ENCODE assay signal across 3 cellular contexts in the genomic region with DNA sequence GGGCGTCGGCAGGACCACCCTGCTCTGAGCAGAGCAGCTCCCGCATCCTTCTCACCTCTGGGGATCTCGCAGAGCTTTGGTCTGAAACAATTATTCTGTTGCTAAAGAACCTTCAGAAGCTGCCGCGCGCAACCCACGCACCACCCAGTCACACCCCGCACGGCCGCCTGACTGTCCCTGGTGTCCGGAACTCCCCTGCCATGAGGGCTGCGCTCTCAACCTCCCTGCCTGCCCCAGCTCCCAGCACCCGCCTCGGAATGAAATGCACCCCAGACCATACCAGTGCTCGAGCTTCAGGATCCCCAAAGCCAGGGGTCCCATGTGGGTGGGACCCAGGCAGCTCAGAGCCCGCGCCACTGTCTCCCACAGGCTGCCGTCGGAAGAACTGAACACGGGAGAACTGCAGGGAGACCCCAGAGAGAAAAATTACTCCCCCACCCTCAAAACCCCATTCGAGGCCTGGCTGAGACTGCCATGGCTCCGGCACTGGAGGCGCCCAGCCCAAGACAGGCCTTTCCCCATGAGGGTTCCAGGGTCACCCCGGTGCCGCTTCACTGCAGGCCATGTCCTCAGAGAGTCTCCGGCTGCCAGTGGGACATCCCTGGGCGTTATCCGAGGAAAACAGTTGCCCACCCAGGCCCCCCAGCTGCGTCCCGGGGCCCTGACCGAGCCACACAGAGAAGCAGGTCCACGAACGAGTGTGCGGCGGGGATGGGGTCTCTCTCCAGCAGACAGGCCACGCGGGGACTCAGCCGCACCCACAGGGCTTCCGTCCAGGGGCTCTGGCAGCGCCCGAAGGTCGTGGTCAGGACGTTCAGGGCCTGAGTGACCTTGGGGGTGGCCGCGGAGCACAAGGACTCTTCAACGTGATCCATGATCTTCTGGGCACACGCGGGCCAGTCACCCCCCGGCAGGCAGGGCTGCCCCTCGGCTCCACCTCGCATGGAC.
TF ChIP-seq lines count a peak whose summit lies in the region.

No MANE protein-coding gene starts in this region.

TF ChIP-seq in SK-N-SH, 30 proteins besides CTCF, POLR2A, EP300 and RAD21 (continued from another document):
- TF ChIP-seq RCOR1 (IDR thresholded peaks at IDR 0.05; ENCODE audit: low read length), result no peak
- TF ChIP-seq NRF1 (IDR thresholded peaks at IDR 0.05; ENCODE audit: low read depth, low read length), result no peak
- TF ChIP-seq RXRA (IDR thresholded peaks at IDR 0.05; ENCODE audit: borderline replicate concordance, low read depth), result no peak
- no peak for TF ChIP-seq GABPA (IDR thresholded peaks at IDR 0.05; ENCODE audit: low read depth)
- TF ChIP-seq, protein P1, sequence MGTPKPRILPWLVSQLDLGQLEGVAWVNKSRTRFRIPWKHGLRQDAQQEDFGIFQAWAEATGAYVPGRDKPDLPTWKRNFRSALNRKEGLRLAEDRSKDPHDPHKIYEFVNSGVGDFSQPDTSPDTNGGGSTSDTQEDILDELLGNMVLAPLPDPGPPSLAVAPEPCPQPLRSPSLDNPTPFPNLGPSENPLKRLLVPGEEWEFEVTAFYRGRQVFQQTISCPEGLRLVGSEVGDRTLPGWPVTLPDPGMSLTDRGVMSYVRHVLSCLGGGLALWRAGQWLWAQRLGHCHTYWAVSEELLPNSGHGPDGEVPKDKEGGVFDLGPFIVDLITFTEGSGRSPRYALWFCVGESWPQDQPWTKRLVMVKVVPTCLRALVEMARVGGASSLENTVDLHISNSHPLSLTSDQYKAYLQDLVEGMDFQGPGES (IDR thresholded peaks at IDR 0.05; ENCODE audit: low read depth, low read length), result no peak
- no peak for TF ChIP-seq ELF1 (IDR thresholded peaks at IDR 0.05)
- TF ChIP-seq, protein P2, sequence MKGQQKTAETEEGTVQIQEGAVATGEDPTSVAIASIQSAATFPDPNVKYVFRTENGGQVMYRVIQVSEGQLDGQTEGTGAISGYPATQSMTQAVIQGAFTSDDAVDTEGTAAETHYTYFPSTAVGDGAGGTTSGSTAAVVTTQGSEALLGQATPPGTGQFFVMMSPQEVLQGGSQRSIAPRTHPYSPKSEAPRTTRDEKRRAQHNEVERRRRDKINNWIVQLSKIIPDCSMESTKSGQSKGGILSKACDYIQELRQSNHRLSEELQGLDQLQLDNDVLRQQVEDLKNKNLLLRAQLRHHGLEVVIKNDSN (IDR thresholded peaks at IDR 0.05; ENCODE audit: borderline replicate concordance, low read depth), result no peak
- TF ChIP-seq, protein P3, sequence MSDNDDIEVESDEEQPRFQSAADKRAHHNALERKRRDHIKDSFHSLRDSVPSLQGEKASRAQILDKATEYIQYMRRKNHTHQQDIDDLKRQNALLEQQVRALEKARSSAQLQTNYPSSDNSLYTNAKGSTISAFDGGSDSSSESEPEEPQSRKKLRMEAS (IDR thresholded peaks at IDR 0.05; ENCODE audit: low read depth), result no peak
- TF ChIP-seq SMC3 (IDR thresholded peaks at IDR 0.05; ENCODE audit: low read depth, low read length), result no peak
- TF ChIP-seq, protein P4, sequence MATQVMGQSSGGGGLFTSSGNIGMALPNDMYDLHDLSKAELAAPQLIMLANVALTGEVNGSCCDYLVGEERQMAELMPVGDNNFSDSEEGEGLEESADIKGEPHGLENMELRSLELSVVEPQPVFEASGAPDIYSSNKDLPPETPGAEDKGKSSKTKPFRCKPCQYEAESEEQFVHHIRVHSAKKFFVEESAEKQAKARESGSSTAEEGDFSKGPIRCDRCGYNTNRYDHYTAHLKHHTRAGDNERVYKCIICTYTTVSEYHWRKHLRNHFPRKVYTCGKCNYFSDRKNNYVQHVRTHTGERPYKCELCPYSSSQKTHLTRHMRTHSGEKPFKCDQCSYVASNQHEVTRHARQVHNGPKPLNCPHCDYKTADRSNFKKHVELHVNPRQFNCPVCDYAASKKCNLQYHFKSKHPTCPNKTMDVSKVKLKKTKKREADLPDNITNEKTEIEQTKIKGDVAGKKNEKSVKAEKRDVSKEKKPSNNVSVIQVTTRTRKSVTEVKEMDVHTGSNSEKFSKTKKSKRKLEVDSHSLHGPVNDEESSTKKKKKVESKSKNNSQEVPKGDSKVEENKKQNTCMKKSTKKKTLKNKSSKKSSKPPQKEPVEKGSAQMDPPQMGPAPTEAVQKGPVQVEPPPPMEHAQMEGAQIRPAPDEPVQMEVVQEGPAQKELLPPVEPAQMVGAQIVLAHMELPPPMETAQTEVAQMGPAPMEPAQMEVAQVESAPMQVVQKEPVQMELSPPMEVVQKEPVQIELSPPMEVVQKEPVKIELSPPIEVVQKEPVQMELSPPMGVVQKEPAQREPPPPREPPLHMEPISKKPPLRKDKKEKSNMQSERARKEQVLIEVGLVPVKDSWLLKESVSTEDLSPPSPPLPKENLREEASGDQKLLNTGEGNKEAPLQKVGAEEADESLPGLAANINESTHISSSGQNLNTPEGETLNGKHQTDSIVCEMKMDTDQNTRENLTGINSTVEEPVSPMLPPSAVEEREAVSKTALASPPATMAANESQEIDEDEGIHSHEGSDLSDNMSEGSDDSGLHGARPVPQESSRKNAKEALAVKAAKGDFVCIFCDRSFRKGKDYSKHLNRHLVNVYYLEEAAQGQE (IDR thresholded peaks at IDR 0.05; ENCODE audit: low read depth, low read length), result no peak

TF ChIP-seq in SK-N-SH treated with all-trans-retinoic acid at 6 μM for 48 hours, 23 proteins besides CTCF, POLR2A, EP300 and RAD21:
- TF ChIP-seq ARNTL (CRISPR knock-in tag; IDR thresholded peaks at IDR 0.05; ENCODE audit: borderline replicate concordance, low read depth) (no peak), SNAI2 (CRISPR knock-in tag; IDR thresholded peaks at IDR 0.05) (no peak), GLIS3 (CRISPR knock-in tag; IDR thresholded peaks at IDR 0.05) (no peak), ZFP30 (CRISPR knock-in tag; IDR thresholded peaks at IDR 0.05) (no peak), ISL1 (CRISPR knock-in tag; IDR thresholded peaks at IDR 0.05) (no peak), PPARA (CRISPR knock-in tag; IDR thresholded peaks at IDR 0.05; ENCODE audit: borderline replicate concordance) (no peak), TCF4 (CRISPR knock-in tag; IDR thresholded peaks at IDR 0.05; ENCODE audit: borderline replicate concordance) (no peak)
- TF ChIP-seq, protein P5, sequence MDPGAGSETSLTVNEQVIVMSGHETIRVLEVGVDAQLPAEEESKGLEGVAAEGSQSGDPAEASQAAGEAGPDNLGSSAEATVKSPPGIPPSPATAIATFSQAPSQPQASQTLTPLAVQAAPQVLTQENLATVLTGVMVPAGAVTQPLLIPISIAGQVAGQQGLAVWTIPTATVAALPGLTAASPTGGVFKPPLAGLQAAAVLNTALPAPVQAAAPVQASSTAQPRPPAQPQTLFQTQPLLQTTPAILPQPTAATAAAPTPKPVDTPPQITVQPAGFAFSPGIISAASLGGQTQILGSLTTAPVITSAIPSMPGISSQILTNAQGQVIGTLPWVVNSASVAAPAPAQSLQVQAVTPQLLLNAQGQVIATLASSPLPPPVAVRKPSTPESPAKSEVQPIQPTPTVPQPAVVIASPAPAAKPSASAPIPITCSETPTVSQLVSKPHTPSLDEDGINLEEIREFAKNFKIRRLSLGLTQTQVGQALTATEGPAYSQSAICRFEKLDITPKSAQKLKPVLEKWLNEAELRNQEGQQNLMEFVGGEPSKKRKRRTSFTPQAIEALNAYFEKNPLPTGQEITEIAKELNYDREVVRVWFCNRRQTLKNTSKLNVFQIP (CRISPR knock-in tag; IDR thresholded peaks at IDR 0.05; ENCODE audit: borderline replicate concordance, low read depth), result no peak

TF ChIP-seq in GM23338, 12 proteins besides CTCF, POLR2A, EP300 and RAD21:
- TF ChIP-seq CREB1 (CRISPR knock-in tag; IDR thresholded peaks at IDR 0.05; ENCODE audit: low read depth) (no peak), ZNF331 (CRISPR knock-in tag; IDR thresholded peaks at IDR 0.05; ENCODE audit: low read depth) (no peak), ZNF114 (CRISPR knock-in tag; IDR thresholded peaks at IDR 0.05) (no peak), EZH2 (IDR thresholded peaks at IDR 0.05; ENCODE audit: low read depth, unreplicated experiment) (no peak), EZH2phosphoT487 (IDR thresholded peaks at IDR 0.05; ENCODE audit: unreplicated experiment) (no peak), STAT1 (IDR thresholded peaks at IDR 0.05; ENCODE audit: unreplicated experiment) (no peak), NANOG (IDR thresholded peaks at IDR 0.05; ENCODE audit: borderline replicate concordance) (no peak), POLR2AphosphoS5 (IDR thresholded peaks at IDR 0.05; ENCODE audit: low read depth) (no peak), JUNB (IDR thresholded peaks at IDR 0.05; ENCODE audit: unreplicated experiment) (no peak)
- TF ChIP-seq, protein P6, sequence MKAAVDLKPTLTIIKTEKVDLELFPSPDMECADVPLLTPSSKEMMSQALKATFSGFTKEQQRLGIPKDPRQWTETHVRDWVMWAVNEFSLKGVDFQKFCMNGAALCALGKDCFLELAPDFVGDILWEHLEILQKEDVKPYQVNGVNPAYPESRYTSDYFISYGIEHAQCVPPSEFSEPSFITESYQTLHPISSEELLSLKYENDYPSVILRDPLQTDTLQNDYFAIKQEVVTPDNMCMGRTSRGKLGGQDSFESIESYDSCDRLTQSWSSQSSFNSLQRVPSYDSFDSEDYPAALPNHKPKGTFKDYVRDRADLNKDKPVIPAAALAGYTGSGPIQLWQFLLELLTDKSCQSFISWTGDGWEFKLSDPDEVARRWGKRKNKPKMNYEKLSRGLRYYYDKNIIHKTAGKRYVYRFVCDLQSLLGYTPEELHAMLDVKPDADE (IDR thresholded peaks at IDR 0.05), result no peak
- TF ChIP-seq, protein P4 (IDR thresholded peaks at IDR 0.05; ENCODE audit: unreplicated experiment), result no peak
- TF ChIP-seq, protein P7, sequence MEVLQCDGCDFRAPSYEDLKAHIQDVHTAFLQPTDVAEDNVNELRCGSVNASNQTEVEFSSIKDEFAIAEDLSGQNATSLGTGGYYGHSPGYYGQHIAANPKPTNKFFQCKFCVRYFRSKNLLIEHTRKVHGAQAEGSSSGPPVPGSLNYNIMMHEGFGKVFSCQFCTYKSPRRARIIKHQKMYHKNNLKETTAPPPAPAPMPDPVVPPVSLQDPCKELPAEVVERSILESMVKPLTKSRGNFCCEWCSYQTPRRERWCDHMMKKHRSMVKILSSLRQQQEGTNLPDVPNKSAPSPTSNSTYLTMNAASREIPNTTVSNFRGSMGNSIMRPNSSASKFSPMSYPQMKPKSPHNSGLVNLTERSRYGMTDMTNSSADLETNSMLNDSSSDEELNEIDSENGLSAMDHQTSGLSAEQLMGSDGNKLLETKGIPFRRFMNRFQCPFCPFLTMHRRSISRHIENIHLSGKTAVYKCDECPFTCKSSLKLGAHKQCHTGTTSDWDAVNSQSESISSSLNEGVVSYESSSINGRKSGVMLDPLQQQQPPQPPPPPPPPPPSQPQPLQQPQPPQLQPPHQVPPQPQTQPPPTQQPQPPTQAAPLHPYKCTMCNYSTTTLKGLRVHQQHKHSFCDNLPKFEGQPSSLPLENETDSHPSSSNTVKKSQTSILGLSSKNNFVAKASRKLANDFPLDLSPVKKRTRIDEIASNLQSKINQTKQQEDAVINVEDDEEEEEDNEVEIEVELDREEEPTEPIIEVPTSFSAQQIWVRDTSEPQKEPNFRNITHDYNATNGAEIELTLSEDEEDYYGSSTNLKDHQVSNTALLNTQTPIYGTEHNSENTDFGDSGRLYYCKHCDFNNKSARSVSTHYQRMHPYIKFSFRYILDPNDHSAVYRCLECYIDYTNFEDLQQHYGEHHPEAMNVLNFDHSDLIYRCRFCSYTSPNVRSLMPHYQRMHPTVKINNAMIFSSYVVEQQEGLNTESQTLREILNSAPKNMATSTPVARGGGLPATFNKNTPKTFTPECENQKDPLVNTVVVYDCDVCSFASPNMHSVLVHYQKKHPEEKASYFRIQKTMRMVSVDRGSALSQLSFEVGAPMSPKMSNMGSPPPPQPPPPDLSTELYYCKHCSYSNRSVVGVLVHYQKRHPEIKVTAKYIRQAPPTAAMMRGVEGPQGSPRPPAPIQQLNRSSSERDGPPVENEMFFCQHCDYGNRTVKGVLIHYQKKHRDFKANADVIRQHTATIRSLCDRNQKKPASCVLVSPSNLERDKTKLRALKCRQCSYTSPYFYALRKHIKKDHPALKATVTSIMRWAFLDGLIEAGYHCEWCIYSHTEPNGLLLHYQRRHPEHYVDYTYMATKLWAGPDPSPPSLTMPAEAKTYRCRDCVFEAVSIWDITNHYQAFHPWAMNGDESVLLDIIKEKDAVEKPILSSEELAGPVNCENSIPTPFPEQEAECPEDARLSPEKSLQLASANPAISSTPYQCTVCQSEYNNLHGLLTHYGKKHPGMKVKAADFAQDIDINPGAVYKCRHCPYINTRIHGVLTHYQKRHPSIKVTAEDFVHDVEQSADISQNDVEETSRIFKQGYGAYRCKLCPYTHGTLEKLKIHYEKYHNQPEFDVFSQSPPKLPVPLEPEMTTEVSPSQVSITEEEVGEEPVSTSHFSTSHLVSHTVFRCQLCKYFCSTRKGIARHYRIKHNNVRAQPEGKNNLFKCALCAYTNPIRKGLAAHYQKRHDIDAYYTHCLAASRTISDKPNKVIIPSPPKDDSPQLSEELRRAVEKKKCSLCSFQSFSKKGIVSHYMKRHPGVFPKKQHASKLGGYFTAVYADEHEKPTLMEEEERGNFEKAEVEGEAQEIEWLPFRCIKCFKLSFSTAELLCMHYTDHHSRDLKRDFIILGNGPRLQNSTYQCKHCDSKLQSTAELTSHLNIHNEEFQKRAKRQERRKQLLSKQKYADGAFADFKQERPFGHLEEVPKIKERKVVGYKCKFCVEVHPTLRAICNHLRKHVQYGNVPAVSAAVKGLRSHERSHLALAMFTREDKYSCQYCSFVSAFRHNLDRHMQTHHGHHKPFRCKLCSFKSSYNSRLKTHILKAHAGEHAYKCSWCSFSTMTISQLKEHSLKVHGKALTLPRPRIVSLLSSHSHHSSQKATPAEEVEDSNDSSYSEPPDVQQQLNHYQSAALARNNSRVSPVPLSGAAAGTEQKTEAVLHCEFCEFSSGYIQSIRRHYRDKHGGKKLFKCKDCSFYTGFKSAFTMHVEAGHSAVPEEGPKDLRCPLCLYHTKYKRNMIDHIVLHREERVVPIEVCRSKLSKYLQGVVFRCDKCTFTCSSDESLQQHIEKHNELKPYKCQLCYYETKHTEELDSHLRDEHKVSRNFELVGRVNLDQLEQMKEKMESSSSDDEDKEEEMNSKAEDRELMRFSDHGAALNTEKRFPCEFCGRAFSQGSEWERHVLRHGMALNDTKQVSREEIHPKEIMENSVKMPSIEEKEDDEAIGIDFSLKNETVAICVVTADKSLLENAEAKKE (CRISPR knock-in tag; IDR thresholded peaks at IDR 0.05), result no peak
